ENCODE assay signal across 25 cellular contexts in the genomic region with DNA sequence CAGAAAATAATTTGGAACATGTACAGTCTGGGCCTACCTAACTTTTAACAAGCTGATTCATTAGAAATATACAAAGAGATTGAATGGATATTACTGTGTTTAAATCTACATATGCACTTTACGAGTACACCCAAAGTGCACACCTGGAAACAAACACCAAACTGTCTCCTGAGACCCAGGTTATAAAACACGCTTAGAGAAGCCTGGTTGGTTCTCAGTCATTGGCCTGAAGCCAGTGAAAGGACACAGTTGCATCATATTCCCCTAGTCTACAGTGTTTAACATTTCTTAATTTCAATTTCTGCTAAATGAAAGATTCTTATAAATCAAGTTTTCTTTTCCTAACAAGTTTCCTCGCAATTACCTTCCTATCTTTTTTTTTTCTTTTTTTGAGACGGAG.
"Had no signal": no experiment of that assay in that cellular context is flagged by ENCODE, and none has a peak within 500 bp of the region (broad histone marks: within the 10 kb centered on the region; RNA-seq: fewer than 3 reads in every experiment).

No MANE protein-coding gene starts in this region.

- H3K9me3 Mint-ChIP-seq: stimulated activated effector memory CD8-positive, alpha-beta T cell treated with anti-CD3 and anti-CD28 coated beads, Interleukin-12 subunit alpha, Interleukin-12 subunit beta, amount 100 ng/mL, for 72 hours; type B pancreatic cell had no signal

- H3K27ac Mint-ChIP-seq: endodermal cell; nephron; progenitor cell of endocrine pancreas; stimulated activated effector memory CD8-positive, alpha-beta T cell treated with anti-CD3 and anti-CD28 coated beads, Interleukin-12 subunit alpha, Interleukin-12 subunit beta, amount 100 ng/mL, for 72 hours; type B pancreatic cell had no signal

- ATAC-seq: esophagus mucosa; gastrocnemius medialis; heart right ventricle; pancreas; right cardiac atrium; stimulated activated effector memory CD8-positive, alpha-beta T cell treated with anti-CD3 and anti-CD28 coated beads, Interleukin-12 subunit alpha, Interleukin-12 subunit beta, amount 100 ng/mL, for 72 hours; stimulated activated naive CD8-positive, alpha-beta T cell treated with anti-CD3 and anti-CD28 coated beads, Interleukin-15, Interleukin-2, amounts not matched to agents 100 U/mL and 50 U/mL, for 24 hours had no signal

- H3K4me2 ChIP-seq: smooth muscle cell had no signal

- H3K27ac ChIP-seq: colonic mucosa, gastrocnemius medialis, heart right ventricle, left ventricle myocardium inferior, pancreas, suprapubic skin, thyroid gland had no signal

- DNase-seq: cerebellar nuclear complex; colonic mucosa; dermis blood vessel endothelial cell; effector CD4-positive, alpha-beta T cell; endodermal cell; gastrocnemius medialis; heart right ventricle; hypothalamus; islet precursor cell; left ventricle myocardium inferior; occipital lobe; pancreas; right cardiac atrium; stimulated activated CD4-positive, alpha-beta T cell treated with anti-CD3 and anti-CD28 coated beads, Interleukin-2, amount 100 ng/mL, for 48 hours; stimulated activated CD8-positive, alpha-beta memory T cell treated with anti-CD3 and anti-CD28 coated beads, Interleukin-4, amount 100 ng/mL, for 48 hours; stimulated activated naive CD8-positive, alpha-beta T cell treated with anti-CD3 and anti-CD28 coated beads, Interleukin-15, Interleukin-2, amounts not matched to agents 100 U/mL and 50 U/mL, for 24 hours; thyroid gland had no signal

- H3K4me3 ChIP-seq: colonic mucosa, gastrocnemius medialis, heart right ventricle, left ventricle myocardium inferior, pancreas, smooth muscle cell, suprapubic skin, thyroid gland had no signal

- H3K27me3 Mint-ChIP-seq: progenitor cell of endocrine pancreas, type B pancreatic cell had no signal

- H3K36me3 ChIP-seq: colonic mucosa, gastrocnemius medialis, pancreas had no signal

- H3K27me3 ChIP-seq: colonic mucosa, gastrocnemius medialis, heart right ventricle, pancreas, suprapubic skin, thyroid gland had no signal

- H3K36me3 Mint-ChIP-seq: stimulated activated effector memory CD8-positive, alpha-beta T cell treated with anti-CD3 and anti-CD28 coated beads, Interleukin-12 subunit alpha, Interleukin-12 subunit beta, amount 100 ng/mL, for 72 hours had no signal

- FAIRE-seq: pancreas, urothelium cell line had no signal

- H3K4me1 ChIP-seq: colonic mucosa, gastrocnemius medialis, left ventricle myocardium inferior, pancreas, suprapubic skin, thyroid gland had no signal

- H3K9me3 ChIP-seq: colonic mucosa, gastrocnemius medialis, heart right ventricle, left ventricle myocardium inferior, pancreas, suprapubic skin, thyroid gland had no signal

- H3K4me1 Mint-ChIP-seq: endodermal cell; stimulated activated effector memory CD8-positive, alpha-beta T cell treated with anti-CD3 and anti-CD28 coated beads, Interleukin-12 subunit alpha, Interleukin-12 subunit beta, amount 100 ng/mL, for 72 hours had no signal

- H3K4me3 Mint-ChIP-seq: endodermal cell; nephron; stimulated activated effector memory CD8-positive, alpha-beta T cell treated with anti-CD3 and anti-CD28 coated beads, Interleukin-12 subunit alpha, Interleukin-12 subunit beta, amount 100 ng/mL, for 72 hours; type B pancreatic cell had no signal
